In the genomic region with DNA sequence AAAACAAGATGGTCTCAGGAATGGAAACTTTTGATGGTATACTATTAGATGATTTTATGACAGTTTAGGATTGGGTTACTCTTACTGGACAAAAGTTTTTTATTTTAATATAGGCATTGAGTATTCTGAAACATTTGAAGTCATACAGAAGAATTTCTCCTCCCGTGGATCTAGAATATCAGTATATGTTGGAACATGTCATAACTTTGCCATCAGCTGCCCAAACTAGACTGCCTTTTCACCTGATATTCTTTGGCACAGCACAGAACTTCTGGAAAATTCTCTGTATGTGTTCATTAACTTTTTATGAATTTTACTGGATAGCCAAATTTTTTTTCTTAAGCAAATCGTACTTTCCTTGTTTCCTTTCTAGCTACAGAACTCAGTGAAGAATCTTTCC, we compare ENCODE assay signal across 28 cellular contexts.
"Had no signal": no experiment of that assay in that cellular context is flagged by ENCODE, and none has a peak within 500 bp of the region (broad histone marks: within the 10 kb centered on the region; RNA-seq: fewer than 3 reads in every experiment).

No MANE protein-coding gene starts in this region.

- H3K27ac ChIP-seq: neural progenitor cell, ovary, parathyroid adenoma, psoas muscle, right lobe of liver, sigmoid colon, stomach, thoracic aorta, thyroid gland, tibial nerve, upper lobe of left lung, vagina had no signal

- H3K9me3 ChIP-seq: ovary, psoas muscle, right lobe of liver, sigmoid colon, stomach, thoracic aorta, thyroid gland, tibial nerve, upper lobe of left lung, vagina had no signal

- H3K4me3 Mint-ChIP-seq: nephron; neural progenitor cell; stimulated activated effector memory CD8-positive, alpha-beta T cell treated with anti-CD3 and anti-CD28 coated beads, Interleukin-12 subunit alpha, Interleukin-12 subunit beta, amount 100 ng/mL, for 72 hours; stimulated activated naive B cell treated with anti-CD40 and anti-IgM and Interleukin-4, amounts not matched to agents 10 μg/mL and 1 μg/mL and 100 μg/mL, for 72 hours; stimulated activated naive CD8-positive, alpha-beta T cell treated with anti-CD3 and anti-CD28 coated beads, Interleukin-15, Interleukin-2, amounts not matched to agents 100 ng/mL and 50 ng/mL, for 24 hours had no signal

- H3K27ac Mint-ChIP-seq: nephron; neural progenitor cell; progenitor cell of endocrine pancreas; stimulated activated effector memory CD8-positive, alpha-beta T cell treated with anti-CD3 and anti-CD28 coated beads, Interleukin-12 subunit alpha, Interleukin-12 subunit beta, amount 100 ng/mL, for 72 hours; stimulated activated naive B cell treated with anti-CD40 and anti-IgM and Interleukin-4, amounts not matched to agents 10 μg/mL and 1 μg/mL and 100 μg/mL, for 72 hours; stimulated activated naive CD8-positive, alpha-beta T cell treated with anti-CD3 and anti-CD28 coated beads, Interleukin-15, Interleukin-2, amounts not matched to agents 100 ng/mL and 50 ng/mL, for 24 hours had no signal

- H3K27me3 Mint-ChIP-seq: progenitor cell of endocrine pancreas; stimulated activated naive B cell treated with anti-CD40 and anti-IgM and Interleukin-4, amounts not matched to agents 10 μg/mL and 1 μg/mL and 100 μg/mL, for 72 hours; stimulated activated naive CD8-positive, alpha-beta T cell treated with anti-CD3 and anti-CD28 coated beads, Interleukin-15, Interleukin-2, amounts not matched to agents 100 ng/mL and 50 ng/mL, for 24 hours had no signal

- H3K4me1 Mint-ChIP-seq: nephron; neural progenitor cell; stimulated activated effector memory CD8-positive, alpha-beta T cell treated with anti-CD3 and anti-CD28 coated beads, Interleukin-12 subunit alpha, Interleukin-12 subunit beta, amount 100 ng/mL, for 72 hours; stimulated activated naive B cell treated with anti-CD40 and anti-IgM and Interleukin-4, amounts not matched to agents 10 μg/mL and 1 μg/mL and 100 μg/mL, for 72 hours had no signal

- H3K36me3 ChIP-seq: neural progenitor cell, ovary, right lobe of liver, thyroid gland, vagina had no signal

- H3K4me3 ChIP-seq: neural progenitor cell, ovary, psoas muscle, right lobe of liver, sigmoid colon, stomach, thoracic aorta, thyroid gland, tibial nerve, upper lobe of left lung, vagina had no signal

- H3K4me1 ChIP-seq: neural progenitor cell, parathyroid adenoma, psoas muscle, right lobe of liver, sigmoid colon, stomach, thyroid gland, tibial nerve, upper lobe of left lung, vagina had no signal

- DNase-seq: occipital lobe; ovary; posterior cingulate gyrus; psoas muscle; right cardiac atrium; right lobe of liver; sigmoid colon; small intestine; stimulated activated CD4-positive, alpha-beta T cell treated with anti-CD3 and anti-CD28 coated beads, Interleukin-15, amount 100 ng/mL, for 24 hours; stimulated activated CD4-positive, alpha-beta T cell treated with anti-CD3 and anti-CD28 coated beads, Interleukin-2, amount 100 ng/mL, for 24 hours; stimulated activated CD4-positive, alpha-beta T cell treated with anti-CD3 and anti-CD28 coated beads, Interleukin-2, amount 100 ng/mL, for 48 hours; stimulated activated CD4-positive, alpha-beta T cell treated with anti-CD3 and anti-CD28 coated beads, Interleukin-4, amount 100 ng/mL, for 24 hours; stimulated activated naive B cell treated with anti-CD40 and anti-IgM and Interleukin-4, amounts not matched to agents 10 μg/mL and 1 μg/mL and 100 μg/mL, for 72 hours; stimulated activated naive CD4-positive, alpha-beta T cell treated with Interleukin-2 at 50 U/mL for 16 hours; stomach; thyroid gland; trophoblast cell; upper lobe of left lung had no signal

- H3K79me2 ChIP-seq: parathyroid adenoma had no signal

- H3K27me3 ChIP-seq: neural progenitor cell, ovary, right lobe of liver, sigmoid colon, stomach, thyroid gland, tibial nerve, upper lobe of left lung, vagina had no signal

- H3K4me2 ChIP-seq: neural progenitor cell had no signal

- H3K9me3 Mint-ChIP-seq: nephron; neural progenitor cell; stimulated activated effector memory CD8-positive, alpha-beta T cell treated with anti-CD3 and anti-CD28 coated beads, Interleukin-12 subunit alpha, Interleukin-12 subunit beta, amount 100 ng/mL, for 72 hours; stimulated activated naive B cell treated with anti-CD40 and anti-IgM and Interleukin-4, amounts not matched to agents 10 μg/mL and 1 μg/mL and 100 μg/mL, for 72 hours; stimulated activated naive CD8-positive, alpha-beta T cell treated with anti-CD3 and anti-CD28 coated beads, Interleukin-15, Interleukin-2, amounts not matched to agents 100 ng/mL and 50 ng/mL, for 24 hours had no signal

- FAIRE-seq: urothelium cell line had no signal

- H2AFZ ChIP-seq: neural progenitor cell, parathyroid adenoma had no signal

- H3K9ac ChIP-seq: neural progenitor cell, parathyroid adenoma had no signal

- ATAC-seq: psoas muscle; right cardiac atrium; right lobe of liver; stimulated activated effector memory CD8-positive, alpha-beta T cell treated with anti-CD3 and anti-CD28 coated beads, Interleukin-12 subunit alpha, Interleukin-12 subunit beta, amount 100 ng/mL, for 72 hours; stimulated activated naive B cell treated with anti-CD40 and anti-IgM and Interleukin-4, amounts not matched to agents 10 μg/mL and 1 μg/mL and 100 μg/mL, for 72 hours had no signal
